In genomic region chr22:35883028-35883620, GRCh38 we compare ENCODE assay signal across 9 cellular contexts.
DNase-seq lines count a peak whose midpoint lies in the region; ATAC-seq and TF ChIP-seq lines count a peak whose summit lies in the region.
"Had no signal": no experiment of that assay in that cellular context is flagged by ENCODE, and none has a peak within 500 bp of the region (broad histone marks: within the 10 kb centered on the region; RNA-seq: fewer than 3 reads in every experiment).

No MANE protein-coding gene starts in this region.

- DNase-seq in G401 (ENCODE audit: low spot score) (peak; percentile 41), RPMI8226 (peak; percentile 52), fibroblast of villous mesenchyme (ENCODE audit: low read depth) (peak; percentile 53), pons (ENCODE audit: low spot score) (peak; percentile 15), NCI-H1092 treated with DMSO at 0.1 percent for 48 hours (lab: John Stamatoyannopoulos, UW) (no peak), NCI-H524 (lab: John Stamatoyannopoulos, UW) (no peak)
- no peak for DNase-seq in activated T-cell treated with anti-CD3 and anti-CD28 coated beads, Interleukin-2, amount 50 U/mL, for 1 hour

- no peak overlapping the region for H3K4me3 ChIP-seq in fibroblast of villous mesenchyme (ENCODE audit: low read depth, low read length)
- H3K4me3 ChIP-seq: GM12878 had no signal

- TF ChIP-seq CTCF in fibroblast of villous mesenchyme (IDR thresholded peaks at IDR 0.05; ENCODE audit: insufficient read depth, low read depth, low read length) = no peak

- in situ Hi-C loops in G401 (cut with HindIII; ENCODE audit: low sequenced_read_pairs) = no loop called here

- ATAC-seq in HG03457 (IDR thresholded peaks at IDR 0.05; ENCODE audit: unreplicated experiment) = no peak
- ATAC-seq: GM12878 had no signal

Comparison
In these comparisons a context has a peak if more than half of its experiments do, and no peak if none do; other contexts are left out.
1. DNase-seq: peak in G401 (single experiment), RPMI8226 (single experiment), fibroblast of villous mesenchyme (single experiment) and pons (single experiment); none in NCI-H1092 treated with DMSO at 0.1 percent for 48 hours (single experiment), activated T-cell treated with anti-CD3 and anti-CD28 coated beads, Interleukin-2, amount 50 U/mL, for 1 hour (single experiment) and NCI-H524 (0 of 2).